In the genomic region with DNA sequence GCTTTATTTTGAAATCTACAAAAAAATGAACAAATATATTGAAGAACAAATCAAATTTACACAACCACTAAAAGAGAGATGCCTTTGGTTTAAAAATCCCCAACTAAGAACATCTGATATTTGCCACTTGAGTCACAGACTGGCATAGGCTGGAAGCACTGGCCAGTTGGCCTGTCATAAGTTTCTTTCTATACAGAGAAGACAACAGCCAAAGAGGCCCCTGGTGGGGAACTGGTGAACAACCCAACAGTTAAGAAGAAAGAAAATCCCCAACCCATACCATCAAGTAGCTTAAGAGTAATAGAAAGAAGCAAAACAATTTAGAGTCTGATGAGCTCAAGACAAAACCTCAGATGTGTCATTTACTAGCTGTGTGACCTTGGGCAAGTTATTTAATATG, we compare ENCODE assay signal across 9 cellular contexts. TPM values are rescaled to one million over a fixed set of nuclear protein-coding genes. Genes with fewer than 3 reads are reported as not detected.
A peak's percentile ranks its signal among the peaks of the same experiment; 100 is the strongest.
DNase-seq lines count a peak whose midpoint lies in the region; ATAC-seq and TF ChIP-seq lines count a peak whose summit lies in the region.
"Had no signal": no experiment of that assay in that cellular context is flagged by ENCODE, and none has a peak within 500 bp of the region (broad histone marks: within the 10 kb centered on the region; RNA-seq: fewer than 3 reads in every experiment).

No MANE protein-coding gene starts in this region.

- H3K36me3 ChIP-seq in body of pancreas (replicated peaks in 1 of 2; ENCODE audit: insufficient read depth in 1 of 2, low read depth in 2 of 2) (no peaks in the 10 kb centered on the region), parathyroid adenoma (ENCODE audit: control insufficient read depth, insufficient read depth, low read length) (no peaks in the 10 kb centered on the region), upper lobe of left lung (no peaks in the 10 kb centered on the region), gastroesophageal sphincter (no peaks in the 10 kb centered on the region)

- H3K9me3 ChIP-seq in body of pancreas = no peaks in the 10 kb centered on the region
- no peaks in the 10 kb centered on the region for H3K9me3 ChIP-seq in parathyroid adenoma (ENCODE audit: control insufficient read depth, low read length)
- H3K9me3 ChIP-seq in upper lobe of left lung = no peaks in the 10 kb centered on the region
- no peaks in the 10 kb centered on the region for H3K9me3 ChIP-seq in gastroesophageal sphincter

- TF ChIP-seq POLR2A in body of pancreas (IDR thresholded peaks at IDR 0.05) (no peak), upper lobe of left lung (IDR thresholded peaks at IDR 0.05) (no peak), gastroesophageal sphincter (IDR thresholded peaks at IDR 0.05) (no peak)

- TF ChIP-seq EP300 in upper lobe of left lung (IDR thresholded peaks at IDR 0.05) = no peak
- TF ChIP-seq EP300 in gastroesophageal sphincter (IDR thresholded peaks at IDR 0.05) = no peak

- TF ChIP-seq CTCF in body of pancreas (IDR thresholded peaks at IDR 0.05) (peak in 5 of 7 experiments; percentile 25 to 44 (median 27)), parathyroid adenoma (IDR thresholded peaks at IDR 0.05) (peak; percentile 10), upper lobe of left lung (IDR thresholded peaks at IDR 0.05) (peak in 3 of 6 experiments; percentile 5 to 25 (median 21)), gastroesophageal sphincter (IDR thresholded peaks at IDR 0.05) (peak in 2 of 4 experiments; percentile 23 to 30)

- no peaks in the 10 kb centered on the region for H3K4me1 ChIP-seq in body of pancreas
- no peaks in the 10 kb centered on the region for H3K4me1 ChIP-seq in parathyroid adenoma
- no peaks in the 10 kb centered on the region for H3K4me1 ChIP-seq in upper lobe of left lung
- no peaks in the 10 kb centered on the region for H3K4me1 ChIP-seq in gastroesophageal sphincter

- no peak overlapping the region for H2AFZ ChIP-seq in parathyroid adenoma

- intact Hi-C loops in body of pancreas (cut with DNase I) (no loop called here), sciatic nerve (cut with DNase I) (no loop called here)

- H3K4me3 ChIP-seq in body of pancreas (no peak overlapping the region), parathyroid adenoma (ENCODE audit: low read depth, low read length) (no peak overlapping the region), upper lobe of left lung (no peak overlapping the region), gastroesophageal sphincter (no peak overlapping the region)

- no peaks in the 10 kb centered on the region for H3K79me2 ChIP-seq in parathyroid adenoma

- ATAC-seq in GM18520 (IDR thresholded peaks at IDR 0.05; ENCODE audit: unreplicated experiment) (peak; percentile 52), HG03432 (IDR thresholded peaks at IDR 0.05; ENCODE audit: unreplicated experiment) (peak; percentile 78), body of pancreas (no peak), upper lobe of left lung (ENCODE audit: low FRiP score in 2 of 2) (no peak), gastroesophageal sphincter (no peak), sciatic nerve (no peak)

- H3K4me2 ChIP-seq in parathyroid adenoma (ENCODE audit: low read length) = no peak overlapping the region

- H3K9ac ChIP-seq in parathyroid adenoma = no peak overlapping the region

- H3K27ac ChIP-seq in body of pancreas (no peak overlapping the region), parathyroid adenoma (no peak overlapping the region), upper lobe of left lung (no peak overlapping the region), gastroesophageal sphincter (no peak overlapping the region)

- DNase-seq in body of pancreas (peak; percentile 17 to 39 (median 30)), upper lobe of left lung (no peak), sciatic nerve (ENCODE audit: low spot score) (no peak), activated T-cell treated with anti-CD3 and anti-CD28 coated beads for 4 hours (no peak)

- H3K27me3 ChIP-seq in body of pancreas = no peaks in the 10 kb centered on the region
- no peaks in the 10 kb centered on the region for H3K27me3 ChIP-seq in parathyroid adenoma (ENCODE audit: control insufficient read depth, insufficient read depth, low read length)
- H3K27me3 ChIP-seq in upper lobe of left lung = no peaks in the 10 kb centered on the region
- H3K27me3 ChIP-seq in gastroesophageal sphincter = no peaks in the 10 kb centered on the region

RNA-seq across cellular contexts. Expression of gene OSR1, which starts 45.5 kb away (rescaled TPM):
- total RNA-seq in body of pancreas = 1 to 10 TPM; 2.1 to 5.3 TPM
- 10 to 100 TPM in 2 of 6 donors, 1 to 10 TPM in 4; 3.2 to 19.4 (median 7.5) TPM for total RNA-seq in upper lobe of left lung
- total RNA-seq in gastroesophageal sphincter = 10 to 100 TPM; 30.7 to 75.0 (median 50.7) TPM
- 11.6 TPM for total RNA-seq in sciatic nerve
- total RNA-seq: T-helper 2 cell treated with Interferon-gamma antibody and Interleukin-4, amounts not matched to agents 100 ng/mL and 5 ng/mL, for 36 hours had no signal

Comparison
In these comparisons a context has a peak if more than half of its experiments do, and no peak if none do; other contexts are left out.
1. ATAC-seq: peak in GM18520 (single experiment) and HG03432 (single experiment); none in body of pancreas (single experiment), upper lobe of left lung (0 of 2), gastroesophageal sphincter (single experiment) and sciatic nerve (single experiment).
2. DNase-seq: peak in body of pancreas (4 of 4); none in upper lobe of left lung (0 of 2), sciatic nerve (single experiment) and activated T-cell treated with anti-CD3 and anti-CD28 coated beads for 4 hours (single experiment).